In the genomic region with DNA sequence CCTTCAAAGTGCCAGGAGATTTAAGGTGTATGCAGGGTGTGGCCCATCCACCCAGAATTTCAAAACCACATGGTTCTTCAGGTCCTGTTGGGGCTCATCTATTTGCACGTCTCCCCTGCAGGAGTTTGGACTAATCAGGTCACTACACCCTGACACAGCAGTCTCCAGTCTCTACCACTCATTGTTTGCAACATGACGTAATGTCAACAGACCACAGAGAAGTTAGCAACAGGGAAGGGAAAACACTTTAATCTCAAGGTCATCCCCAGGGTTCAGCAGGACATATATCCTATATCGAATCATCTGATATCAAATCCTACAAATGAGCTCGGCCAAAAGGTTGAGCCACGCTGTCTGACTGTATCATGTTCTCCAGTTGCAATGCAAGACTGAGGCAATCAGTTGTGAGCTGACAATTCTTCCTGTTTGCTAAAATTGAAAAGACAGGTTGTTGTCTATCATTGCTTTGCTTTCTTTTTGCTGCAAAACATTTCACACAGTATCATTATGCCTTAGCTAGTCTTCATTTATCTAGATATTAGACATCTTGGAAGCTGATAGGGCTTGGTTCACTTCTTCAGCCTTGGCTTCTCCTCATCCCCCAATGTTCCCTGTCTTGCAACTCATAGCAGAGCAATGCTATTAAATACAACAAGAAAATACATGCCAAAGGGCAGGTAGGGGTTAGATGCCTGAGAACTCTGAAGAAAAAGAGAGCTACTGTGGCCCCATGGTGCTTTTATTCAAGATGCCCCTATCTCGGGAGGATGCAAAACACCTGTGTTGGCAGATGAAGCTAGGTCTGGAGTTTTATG, we compare ENCODE assay signal across 1 cellular context.
TF ChIP-seq lines count a peak whose summit lies in the region.

No MANE protein-coding gene starts in this region.

TF ChIP-seq in HepG2, 621 proteins besides CTCF, POLR2A, EP300 and RAD21 (continued from another document and continues in another):
- TF ChIP-seq, protein P1, sequence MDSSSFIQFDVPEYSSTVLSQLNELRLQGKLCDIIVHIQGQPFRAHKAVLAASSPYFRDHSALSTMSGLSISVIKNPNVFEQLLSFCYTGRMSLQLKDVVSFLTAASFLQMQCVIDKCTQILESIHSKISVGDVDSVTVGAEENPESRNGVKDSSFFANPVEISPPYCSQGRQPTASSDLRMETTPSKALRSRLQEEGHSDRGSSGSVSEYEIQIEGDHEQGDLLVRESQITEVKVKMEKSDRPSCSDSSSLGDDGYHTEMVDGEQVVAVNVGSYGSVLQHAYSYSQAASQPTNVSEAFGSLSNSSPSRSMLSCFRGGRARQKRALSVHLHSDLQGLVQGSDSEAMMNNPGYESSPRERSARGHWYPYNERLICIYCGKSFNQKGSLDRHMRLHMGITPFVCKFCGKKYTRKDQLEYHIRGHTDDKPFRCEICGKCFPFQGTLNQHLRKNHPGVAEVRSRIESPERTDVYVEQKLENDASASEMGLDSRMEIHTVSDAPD (CRISPR knock-in tag; IDR thresholded peaks at IDR 0.05): no peak
- TF ChIP-seq CEBPG (CRISPR knock-in tag; IDR thresholded peaks at IDR 0.05) (peak; percentile 72), ZKSCAN8 (CRISPR knock-in tag; IDR thresholded peaks at IDR 0.05; ENCODE audit: borderline replicate concordance) (no peak), NBN (conservative IDR thresholded peaks at IDR 0.05) (no peak), RELA (CRISPR knock-in tag; IDR thresholded peaks at IDR 0.05) (no peak), ETV6 (CRISPR knock-in tag; conservative IDR thresholded peaks at IDR 0.05) (no peak), ZNF776 (CRISPR knock-in tag; IDR thresholded peaks at IDR 0.05) (no peak), ZNF274 (CRISPR knock-in tag; IDR thresholded peaks at IDR 0.05) (no peak), MTF2 (CRISPR knock-in tag; IDR thresholded peaks at IDR 0.05; ENCODE audit: borderline replicate concordance) (no peak), PHF21A (CRISPR knock-in tag; IDR thresholded peaks at IDR 0.05) (no peak), TRIM24 (CRISPR knock-in tag; IDR thresholded peaks at IDR 0.05) (no peak), ESRRA (CRISPR knock-in tag; IDR thresholded peaks at IDR 0.05; ENCODE audit: low read depth) (peak; percentile 78; the same call in 1 of the 2 replicates)
- TF ChIP-seq, protein P2, sequence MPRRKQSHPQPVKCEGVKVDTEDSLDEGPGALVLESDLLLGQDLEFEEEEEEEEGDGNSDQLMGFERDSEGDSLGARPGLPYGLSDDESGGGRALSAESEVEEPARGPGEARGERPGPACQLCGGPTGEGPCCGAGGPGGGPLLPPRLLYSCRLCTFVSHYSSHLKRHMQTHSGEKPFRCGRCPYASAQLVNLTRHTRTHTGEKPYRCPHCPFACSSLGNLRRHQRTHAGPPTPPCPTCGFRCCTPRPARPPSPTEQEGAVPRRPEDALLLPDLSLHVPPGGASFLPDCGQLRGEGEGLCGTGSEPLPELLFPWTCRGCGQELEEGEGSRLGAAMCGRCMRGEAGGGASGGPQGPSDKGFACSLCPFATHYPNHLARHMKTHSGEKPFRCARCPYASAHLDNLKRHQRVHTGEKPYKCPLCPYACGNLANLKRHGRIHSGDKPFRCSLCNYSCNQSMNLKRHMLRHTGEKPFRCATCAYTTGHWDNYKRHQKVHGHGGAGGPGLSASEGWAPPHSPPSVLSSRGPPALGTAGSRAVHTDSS (CRISPR knock-in tag; conservative IDR thresholded peaks at IDR 0.05): no peak
- TF ChIP-seq, protein P3, sequence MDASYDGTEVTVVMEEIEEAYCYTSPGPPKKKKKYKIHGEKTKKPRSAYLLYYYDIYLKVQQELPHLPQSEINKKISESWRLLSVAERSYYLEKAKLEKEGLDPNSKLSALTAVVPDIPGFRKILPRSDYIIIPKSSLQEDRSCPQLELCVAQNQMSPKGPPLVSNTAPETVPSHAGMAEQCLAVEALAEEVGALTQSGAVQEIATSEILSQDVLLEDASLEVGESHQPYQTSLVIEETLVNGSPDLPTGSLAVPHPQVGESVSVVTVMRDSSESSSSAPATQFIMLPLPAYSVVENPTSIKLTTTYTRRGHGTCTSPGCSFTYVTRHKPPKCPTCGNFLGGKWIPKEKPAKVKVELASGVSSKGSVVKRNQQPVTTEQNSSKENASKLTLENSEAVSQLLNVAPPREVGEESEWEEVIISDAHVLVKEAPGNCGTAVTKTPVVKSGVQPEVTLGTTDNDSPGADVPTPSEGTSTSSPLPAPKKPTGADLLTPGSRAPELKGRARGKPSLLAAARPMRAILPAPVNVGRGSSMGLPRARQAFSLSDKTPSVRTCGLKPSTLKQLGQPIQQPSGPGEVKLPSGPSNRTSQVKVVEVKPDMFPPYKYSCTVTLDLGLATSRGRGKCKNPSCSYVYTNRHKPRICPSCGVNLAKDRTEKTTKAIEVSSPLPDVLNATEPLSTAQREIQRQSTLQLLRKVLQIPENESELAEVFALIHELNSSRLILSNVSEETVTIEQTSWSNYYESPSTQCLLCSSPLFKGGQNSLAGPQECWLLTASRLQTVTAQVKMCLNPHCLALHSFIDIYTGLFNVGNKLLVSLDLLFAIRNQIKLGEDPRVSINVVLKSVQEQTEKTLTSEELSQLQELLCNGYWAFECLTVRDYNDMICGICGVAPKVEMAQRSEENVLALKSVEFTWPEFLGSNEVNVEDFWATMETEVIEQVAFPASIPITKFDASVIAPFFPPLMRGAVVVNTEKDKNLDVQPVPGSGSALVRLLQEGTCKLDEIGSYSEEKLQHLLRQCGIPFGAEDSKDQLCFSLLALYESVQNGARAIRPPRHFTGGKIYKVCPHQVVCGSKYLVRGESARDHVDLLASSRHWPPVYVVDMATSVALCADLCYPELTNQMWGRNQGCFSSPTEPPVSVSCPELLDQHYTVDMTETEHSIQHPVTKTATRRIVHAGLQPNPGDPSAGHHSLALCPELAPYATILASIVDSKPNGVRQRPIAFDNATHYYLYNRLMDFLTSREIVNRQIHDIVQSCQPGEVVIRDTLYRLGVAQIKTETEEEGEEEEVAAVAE (CRISPR knock-in tag; IDR thresholded peaks at IDR 0.05; ENCODE audit: borderline replicate concordance): no peak
- TF ChIP-seq, protein P4, sequence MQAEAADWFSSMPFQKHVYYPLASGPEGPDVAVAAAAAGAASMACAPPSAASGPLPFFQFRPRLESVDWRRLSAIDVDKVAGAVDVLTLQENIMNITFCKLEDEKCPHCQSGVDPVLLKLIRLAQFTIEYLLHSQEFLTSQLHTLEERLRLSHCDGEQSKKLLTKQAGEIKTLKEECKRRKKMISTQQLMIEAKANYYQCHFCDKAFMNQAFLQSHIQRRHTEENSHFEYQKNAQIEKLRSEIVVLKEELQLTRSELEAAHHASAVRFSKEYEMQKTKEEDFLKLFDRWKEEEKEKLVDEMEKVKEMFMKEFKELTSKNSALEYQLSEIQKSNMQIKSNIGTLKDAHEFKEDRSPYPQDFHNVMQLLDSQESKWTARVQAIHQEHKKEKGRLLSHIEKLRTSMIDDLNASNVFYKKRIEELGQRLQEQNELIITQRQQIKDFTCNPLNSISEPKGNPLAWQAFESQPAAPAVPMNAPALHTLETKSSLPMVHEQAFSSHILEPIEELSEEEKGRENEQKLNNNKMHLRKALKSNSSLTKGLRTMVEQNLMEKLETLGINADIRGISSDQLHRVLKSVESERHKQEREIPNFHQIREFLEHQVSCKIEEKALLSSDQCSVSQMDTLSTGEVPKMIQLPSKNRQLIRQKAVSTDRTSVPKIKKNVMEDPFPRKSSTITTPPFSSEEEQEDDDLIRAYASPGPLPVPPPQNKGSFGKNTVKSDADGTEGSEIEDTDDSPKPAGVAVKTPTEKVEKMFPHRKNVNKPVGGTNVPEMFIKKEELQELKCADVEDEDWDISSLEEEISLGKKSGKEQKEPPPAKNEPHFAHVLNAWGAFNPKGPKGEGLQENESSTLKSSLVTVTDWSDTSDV (CRISPR knock-in tag; IDR thresholded peaks at IDR 0.05): no peak
- TF ChIP-seq, protein P5, sequence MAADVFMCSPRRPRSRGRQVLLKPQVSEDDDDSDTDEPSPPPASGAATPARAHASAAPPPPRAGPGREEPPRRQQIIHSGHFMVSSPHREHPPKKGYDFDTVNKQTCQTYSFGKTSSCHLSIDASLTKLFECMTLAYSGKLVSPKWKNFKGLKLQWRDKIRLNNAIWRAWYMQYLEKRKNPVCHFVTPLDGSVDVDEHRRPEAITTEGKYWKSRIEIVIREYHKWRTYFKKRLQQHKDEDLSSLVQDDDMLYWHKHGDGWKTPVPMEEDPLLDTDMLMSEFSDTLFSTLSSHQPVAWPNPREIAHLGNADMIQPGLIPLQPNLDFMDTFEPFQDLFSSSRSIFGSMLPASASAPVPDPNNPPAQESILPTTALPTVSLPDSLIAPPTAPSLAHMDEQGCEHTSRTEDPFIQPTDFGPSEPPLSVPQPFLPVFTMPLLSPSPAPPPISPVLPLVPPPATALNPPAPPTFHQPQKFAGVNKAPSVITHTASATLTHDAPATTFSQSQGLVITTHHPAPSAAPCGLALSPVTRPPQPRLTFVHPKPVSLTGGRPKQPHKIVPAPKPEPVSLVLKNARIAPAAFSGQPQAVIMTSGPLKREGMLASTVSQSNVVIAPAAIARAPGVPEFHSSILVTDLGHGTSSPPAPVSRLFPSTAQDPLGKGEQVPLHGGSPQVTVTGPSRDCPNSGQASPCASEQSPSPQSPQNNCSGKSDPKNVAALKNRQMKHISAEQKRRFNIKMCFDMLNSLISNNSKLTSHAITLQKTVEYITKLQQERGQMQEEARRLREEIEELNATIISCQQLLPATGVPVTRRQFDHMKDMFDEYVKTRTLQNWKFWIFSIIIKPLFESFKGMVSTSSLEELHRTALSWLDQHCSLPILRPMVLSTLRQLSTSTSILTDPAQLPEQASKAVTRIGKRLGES (CRISPR knock-in tag; IDR thresholded peaks at IDR 0.05; ENCODE audit: borderline replicate concordance): no peak
- TF ChIP-seq, protein P6, sequence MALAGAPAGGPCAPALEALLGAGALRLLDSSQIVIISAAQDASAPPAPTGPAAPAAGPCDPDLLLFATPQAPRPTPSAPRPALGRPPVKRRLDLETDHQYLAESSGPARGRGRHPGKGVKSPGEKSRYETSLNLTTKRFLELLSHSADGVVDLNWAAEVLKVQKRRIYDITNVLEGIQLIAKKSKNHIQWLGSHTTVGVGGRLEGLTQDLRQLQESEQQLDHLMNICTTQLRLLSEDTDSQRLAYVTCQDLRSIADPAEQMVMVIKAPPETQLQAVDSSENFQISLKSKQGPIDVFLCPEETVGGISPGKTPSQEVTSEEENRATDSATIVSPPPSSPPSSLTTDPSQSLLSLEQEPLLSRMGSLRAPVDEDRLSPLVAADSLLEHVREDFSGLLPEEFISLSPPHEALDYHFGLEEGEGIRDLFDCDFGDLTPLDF (CRISPR knock-in tag; IDR thresholded peaks at IDR 0.05): no peak
- TF ChIP-seq, protein P7, sequence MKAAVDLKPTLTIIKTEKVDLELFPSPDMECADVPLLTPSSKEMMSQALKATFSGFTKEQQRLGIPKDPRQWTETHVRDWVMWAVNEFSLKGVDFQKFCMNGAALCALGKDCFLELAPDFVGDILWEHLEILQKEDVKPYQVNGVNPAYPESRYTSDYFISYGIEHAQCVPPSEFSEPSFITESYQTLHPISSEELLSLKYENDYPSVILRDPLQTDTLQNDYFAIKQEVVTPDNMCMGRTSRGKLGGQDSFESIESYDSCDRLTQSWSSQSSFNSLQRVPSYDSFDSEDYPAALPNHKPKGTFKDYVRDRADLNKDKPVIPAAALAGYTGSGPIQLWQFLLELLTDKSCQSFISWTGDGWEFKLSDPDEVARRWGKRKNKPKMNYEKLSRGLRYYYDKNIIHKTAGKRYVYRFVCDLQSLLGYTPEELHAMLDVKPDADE (CRISPR knock-in tag; IDR thresholded peaks at IDR 0.05): no peak
- TF ChIP-seq, protein P8, sequence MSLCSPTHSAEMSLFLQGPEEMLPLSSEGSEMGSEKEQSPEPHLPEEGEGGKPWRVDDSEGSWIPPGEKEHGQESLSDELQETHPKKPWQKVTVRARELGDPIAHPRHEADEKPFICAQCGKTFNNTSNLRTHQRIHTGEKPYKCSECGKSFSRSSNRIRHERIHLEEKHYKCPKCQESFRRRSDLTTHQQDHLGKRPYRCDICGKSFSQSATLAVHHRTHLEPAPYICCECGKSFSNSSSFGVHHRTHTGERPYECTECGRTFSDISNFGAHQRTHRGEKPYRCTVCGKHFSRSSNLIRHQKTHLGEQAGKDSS (CRISPR knock-in tag; IDR thresholded peaks at IDR 0.05; ENCODE audit: borderline replicate concordance, low read depth): no peak
